In the genomic region with DNA sequence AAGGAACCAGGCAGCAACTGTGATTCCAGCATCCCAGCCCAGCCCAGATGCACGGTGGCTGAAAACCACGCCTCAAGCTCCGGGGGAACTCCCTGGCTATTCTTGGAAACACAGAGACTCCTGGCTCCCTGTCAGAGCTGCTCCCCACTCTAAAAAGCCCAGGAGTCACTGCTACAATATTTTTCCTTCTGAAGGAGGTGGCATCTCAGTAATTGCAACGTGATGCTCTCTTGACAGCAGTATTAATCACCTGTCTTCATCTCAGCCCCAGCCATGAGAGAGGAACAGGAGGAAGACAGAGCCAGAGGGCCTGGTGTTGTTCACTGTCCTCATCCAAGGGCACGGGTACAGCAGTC, we compare ENCODE assay signal across 17 cellular contexts. TPM values are rescaled to one million over a fixed set of nuclear protein-coding genes. Genes with fewer than 3 reads are reported as not detected.
"Had no signal": no experiment of that assay in that cellular context is flagged by ENCODE, and none has a peak within 500 bp of the region (broad histone marks: within the 10 kb centered on the region; RNA-seq: fewer than 3 reads in every experiment).

No MANE protein-coding gene starts in this region.

- H3K4me3 Mint-ChIP-seq: activated B cell treated with CpG ODN at 0.5 μM for 24 hours, T-helper 17 cell had no signal

- H3K27me3 ChIP-seq: adrenal gland had no signal

- H3K4me1 ChIP-seq: adrenal gland, esophagus muscularis mucosa, tibial artery had no signal

- FAIRE-seq: colon had no signal

- H3K4me1 Mint-ChIP-seq: activated B cell treated with CpG ODN at 0.5 μM for 24 hours had no signal

- ATAC-seq: sciatic nerve, T-helper 17 cell had no signal

- H3K9me3 Mint-ChIP-seq: activated B cell treated with CpG ODN at 0.5 μM for 24 hours had no signal

- H3K36me3 ChIP-seq: adrenal gland, esophagus muscularis mucosa, tibial artery had no signal

- DNase-seq: activated B cell treated with CpG ODN at 0.5 μM for 24 hours; activated naive CD4-positive, alpha-beta T cell treated with anti-CD3 and anti-CD28 coated beads, Interleukin-2, amount 50 U/mL, for 16 hours; activated T-cell treated with anti-CD3 and anti-CD28 coated beads for 4 hours; kidney glomerular epithelial cell; mesendoderm; SIG-M5; stimulated activated CD4-positive, alpha-beta T cell treated with anti-CD3 and anti-CD28 coated beads, Interleukin-1b, Interleukin-23, amount 100 ng/mL, for 48 hours; T-helper 17 cell; tibial artery had no signal

- H3K27ac ChIP-seq: esophagus muscularis mucosa, tibial artery had no signal

- H3K4me3 ChIP-seq: adrenal gland, esophagus muscularis mucosa, tibial artery had no signal

- H3K9me3 ChIP-seq: adrenal gland, esophagus muscularis mucosa, tibial artery had no signal

- H3K27ac Mint-ChIP-seq: activated B cell treated with CpG ODN at 0.5 μM for 24 hours, T-helper 17 cell had no signal

RNA-seq across cellular contexts. Expression of gene DRD2, which starts 26.9 kb away (rescaled TPM):
- total RNA-seq: activated B cell treated with CpG ODN at 0.5 μM for 24 hours, fibroblast of villous mesenchyme, liver, osteocyte, pulmonary artery endothelial cell, T-helper 17 cell had no signal
- polyA plus RNA-seq: liver had no signal
